ENCODE assay signal across 13 cellular contexts in the genomic region with DNA sequence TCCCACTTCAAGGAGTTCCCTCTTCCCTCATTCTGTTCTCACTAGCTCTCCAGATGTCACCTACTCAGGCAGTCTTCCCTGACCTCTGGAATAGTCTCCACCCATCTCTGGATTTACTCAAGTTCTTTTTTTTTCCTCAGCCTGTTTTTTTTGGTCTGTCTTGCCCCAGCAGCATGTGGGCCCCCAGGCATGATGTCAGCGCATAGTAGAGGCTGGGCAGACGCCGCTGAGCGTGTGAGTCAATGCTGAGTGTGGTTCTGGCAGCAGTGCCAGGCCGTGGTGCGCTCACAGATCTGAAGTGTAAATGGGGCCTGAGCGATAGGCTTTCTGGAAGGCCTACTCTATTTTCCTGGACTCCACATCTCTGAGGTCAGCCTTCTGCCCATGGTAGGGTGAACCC. TPM values are rescaled to one million over a fixed set of nuclear protein-coding genes. Genes with fewer than 3 reads are reported as not detected.
DNase-seq lines count a peak whose midpoint lies in the region; ATAC-seq, FAIRE-seq and TF ChIP-seq lines count a peak whose summit lies in the region.
"Had no signal": no experiment of that assay in that cellular context is flagged by ENCODE, and none has a peak within 500 bp of the region (broad histone marks: within the 10 kb centered on the region; RNA-seq: fewer than 3 reads in every experiment).

No MANE protein-coding gene starts in this region.

- no peak overlapping the region for H3K27ac Mint-ChIP-seq in endodermal cell

- no peaks in the 10 kb centered on the region for H3K4me1 Mint-ChIP-seq in endodermal cell

- no peak for TF ChIP-seq CTCF in bronchial epithelial cell (IDR thresholded peaks at IDR 0.05; ENCODE audit: insufficient read depth, low read length, severe bottlenecking)
- TF ChIP-seq CTCF in mucosa of descending colon (IDR thresholded peaks at IDR 0.05) = no peak
- TF ChIP-seq CTCF in esophagus muscularis mucosa (IDR thresholded peaks at IDR 0.05) = no peak
- TF ChIP-seq CTCF in endodermal cell (conservative IDR thresholded peaks at IDR 0.05) = no peak
- no peak for TF ChIP-seq CTCF in GM20000 (IDR thresholded peaks at IDR 0.05; ENCODE audit: extremely low read depth, missing control alignments)

- peaks cover 2% of the 10 kb centered on the region for H3K36me3 Mint-ChIP-seq in endodermal cell (ENCODE audit: low read depth)

- DNase-seq in AG08396 (ENCODE audit: low spot score) (peak; percentile 61), HT1080 (ENCODE audit: low read depth) (peak; percentile 97), bronchial epithelial cell (ENCODE audit: low read depth) (peak; percentile 69), mucosa of descending colon (peak in 1 of 3 donors; percentile 12), esophagus muscularis mucosa (ENCODE audit: extremely low spot score) (no peak), endodermal cell (no peak), GM20000 (ENCODE audit: low spot score) (no peak)
- no peak for DNase-seq in stimulated activated naive CD4-positive, alpha-beta T cell (lab: John Stamatoyannopoulos, UW)
- DNase-seq: activated CD4-positive, CD25-positive, alpha-beta regulatory T cell; activated effector memory CD4-positive, alpha-beta T cell treated with anti-CD3 and anti-CD28 coated beads, Interleukin-2, amount 50 U/mL, for 16 hours; erythroblast had no signal

- H3K4me3 ChIP-seq in bronchial epithelial cell (ENCODE audit: low read depth, low read length) (no peak overlapping the region), mucosa of descending colon (no peak overlapping the region), esophagus muscularis mucosa (no peak overlapping the region), endodermal cell (ENCODE audit: low read length) (no peak overlapping the region)

- no peaks in the 10 kb centered on the region for H3K27me3 ChIP-seq in bronchial epithelial cell (ENCODE audit: control insufficient read depth, insufficient read depth, low read length)
- H3K27me3 ChIP-seq in esophagus muscularis mucosa = peaks cover 0 to 10% (median 0%) of the 10 kb centered on the region in 4 donors
- H3K27me3 ChIP-seq in endodermal cell (ENCODE audit: control insufficient read depth, insufficient read depth, low read length, poor library complexity, severe bottlenecking) = no peaks in the 10 kb centered on the region

- TF ChIP-seq EP300 in esophagus muscularis mucosa (IDR thresholded peaks at IDR 0.05) = no peak

- intact Hi-C loops in mucosa of descending colon (cut with DNase I, micrococcal nuclease) = no loop called here
- intact Hi-C loops in esophagus muscularis mucosa (cut with DNase I) = no loop called here

- no peak overlapping the region for H3K4me3 Mint-ChIP-seq in endodermal cell

- no peak overlapping the region for H3K27ac ChIP-seq in esophagus muscularis mucosa (replicated peaks in 1 of 4)
- no peak overlapping the region for H3K27ac ChIP-seq in endodermal cell (ENCODE audit: low read depth, low read length)

- no peak overlapping the region for H3K9ac ChIP-seq in endodermal cell (ENCODE audit: extremely low read depth, low read length, poor library complexity, severe bottlenecking)

- no peak for FAIRE-seq in bronchial epithelial cell (lab: Jason Lieb, UNC)
- FAIRE-seq: H1 had no signal

- H3K9me3 Mint-ChIP-seq in endodermal cell = peaks cover 86% of the 10 kb centered on the region

- no peaks in the 10 kb centered on the region for H3K9me3 ChIP-seq in mucosa of descending colon
- no peaks in the 10 kb centered on the region for H3K9me3 ChIP-seq in esophagus muscularis mucosa
- H3K9me3 ChIP-seq in endodermal cell (ENCODE audit: control insufficient read depth, low read length) = peaks cover 8% of the 10 kb centered on the region

- no peaks in the 10 kb centered on the region for H3K4me1 ChIP-seq in mucosa of descending colon (ENCODE audit: low read depth)
- H3K4me1 ChIP-seq in esophagus muscularis mucosa = no peaks in the 10 kb centered on the region
- H3K4me1 ChIP-seq in endodermal cell (ENCODE audit: control insufficient read depth, insufficient read depth, low read length) = no peaks in the 10 kb centered on the region

- 54% methylated on average over 7 of the region's 7 CpGs for WGBS in esophagus muscularis mucosa
- 81 to 100% methylated on average over 1 to 7 of the region's 7 CpGs for WGBS in endodermal cell (ENCODE audit: insufficient coverage in 1 of 2, insufficient read length in 1 of 2), 2 experiments

- H3K27me3 Mint-ChIP-seq in endodermal cell (ENCODE audit: insufficient read depth) = no peaks in the 10 kb centered on the region

- ATAC-seq in mucosa of descending colon = peak; percentile 5

- H3K36me3 ChIP-seq in bronchial epithelial cell (ENCODE audit: control insufficient read depth, insufficient read depth, low read length) = no peaks in the 10 kb centered on the region
- H3K36me3 ChIP-seq in mucosa of descending colon (ENCODE audit: low read depth) = no peaks in the 10 kb centered on the region
- no peaks in the 10 kb centered on the region for H3K36me3 ChIP-seq in esophagus muscularis mucosa
- no peaks in the 10 kb centered on the region for H3K36me3 ChIP-seq in endodermal cell (ENCODE audit: control insufficient read depth, insufficient read depth, low read length)

- TF ChIP-seq POLR2A in esophagus muscularis mucosa (IDR thresholded peaks at IDR 0.05; ENCODE audit: low read depth) = no peak

RNA-seq across cellular contexts. Expression of gene KCNJ18, which starts 2.7 kb away (rescaled TPM):
- total RNA-seq in HT1080 (2014; rRNA removed; shearing (Covaris generic)) = 0.07 TPM in 1 of 2 replicates, not detected in the other
- polyA plus RNA-seq in HT1080 (2015; cell fraction: cytosol; rRNA removed) = not detected in 2 replicates
- polyA plus RNA-seq in HT1080 (2015; cell fraction: nucleus; rRNA removed) = not detected in 2 replicates
- not detected in 2 replicates for total RNA-seq in bronchial epithelial cell
- not detected for total RNA-seq in mucosa of descending colon
- not detected for total RNA-seq in esophagus muscularis mucosa
- not detected for total RNA-seq in endodermal cell
- polyA plus RNA-seq in endodermal cell (2013, experiment 1 of 2) = not detected
- not detected for polyA plus RNA-seq in endodermal cell (2013, experiment 2 of 2)
- total RNA-seq: H1, OCI-LY7 had no signal
- polyA plus RNA-seq: H1 had no signal

Comparison
In these comparisons a context has a peak if more than half of its experiments do, and no peak if none do; other contexts are left out.
1. DNase-seq: peak in AG08396 (single experiment), HT1080 (single experiment) and bronchial epithelial cell (single experiment); none in esophagus muscularis mucosa (single experiment), endodermal cell (single experiment), GM20000 (single experiment) and stimulated activated naive CD4-positive, alpha-beta T cell (0 of 6).